ENCODE assay signal across 9 cellular contexts in genomic region chr5:94544031-94544650, GRCh38.
DNase-seq lines count a peak whose midpoint lies in the region; ATAC-seq and TF ChIP-seq lines count a peak whose summit lies in the region.
"Had no signal": no experiment of that assay in that cellular context is flagged by ENCODE, and none has a peak within 500 bp of the region (broad histone marks: within the 10 kb centered on the region; RNA-seq: fewer than 3 reads in every experiment).

No MANE protein-coding gene starts in this region.

- H3K4me3 Mint-ChIP-seq in CD14-positive monocyte = peak overlapping the region in 1 of 2 donors; percentile 17
- no peak overlapping the region for H3K4me3 Mint-ChIP-seq in activated CD8-positive, alpha-beta T cell treated with anti-CD3 and anti-CD28 coated beads, Interleukin-2, amount 10 ng/mL, durations not matched to agents 7 days and 5 days
- no peak overlapping the region for H3K4me3 Mint-ChIP-seq in activated CD4-positive, alpha-beta T cell treated with anti-CD3 and anti-CD28 coated beads for 36 hours

- H3K9me3 Mint-ChIP-seq in CD14-positive monocyte = peaks cover 10 to 28% (median 23%) of the 10 kb centered on the region in 7 donors
- peaks cover 28% of the 10 kb centered on the region for H3K9me3 Mint-ChIP-seq in activated CD8-positive, alpha-beta T cell treated with anti-CD3 and anti-CD28 coated beads, Interleukin-2, amount 10 ng/mL, durations not matched to agents 7 days and 5 days (ENCODE audit: insufficient read depth)
- H3K9me3 Mint-ChIP-seq in activated CD4-positive, alpha-beta T cell treated with anti-CD3 and anti-CD28 coated beads for 36 hours (ENCODE audit: low read depth) = peaks cover 15% of the 10 kb centered on the region

- peaks cover 35% of the 10 kb centered on the region for H3K4me1 Mint-ChIP-seq in CD14-positive monocyte
- peaks cover 4% of the 10 kb centered on the region for H3K4me1 Mint-ChIP-seq in activated CD8-positive, alpha-beta T cell treated with anti-CD3 and anti-CD28 coated beads, Interleukin-2, amount 10 ng/mL, durations not matched to agents 7 days and 5 days (ENCODE audit: low read depth)
- no peaks in the 10 kb centered on the region for H3K4me1 Mint-ChIP-seq in activated CD4-positive, alpha-beta T cell treated with anti-CD3 and anti-CD28 coated beads for 36 hours

- ATAC-seq in GM21723 (IDR thresholded peaks at IDR 0.05; ENCODE audit: unreplicated experiment) (peak; percentile 75), GM18873 (IDR thresholded peaks at IDR 0.05; ENCODE audit: low FRiP score, unreplicated experiment) (no peak)
- ATAC-seq in activated CD8-positive, alpha-beta T cell treated with anti-CD3 and anti-CD28 coated beads, Interleukin-2, amount 10 ng/mL, durations not matched to agents 7 days and 5 days = no peak
- no peak for ATAC-seq in activated CD4-positive, alpha-beta T cell treated with anti-CD3 and anti-CD28 coated beads for 36 hours

- DNase-seq in CD14-positive monocyte (ENCODE audit: low spot score) = no peak
- DNase-seq in NOMO-1 treated with DMSO at 0.1 percent for 48 hours (lab: John Stamatoyannopoulos, UW; ENCODE audit: unreplicated experiment) = peak; percentile 62
- DNase-seq in foreskin melanocyte = peak; percentile 12
- no peak for DNase-seq in putamen (ENCODE audit: low spot score)
- DNase-seq in activated CD8-positive, alpha-beta T cell treated with anti-CD3 and anti-CD28 coated beads, Interleukin-2, amount 10 ng/mL, durations not matched to agents 7 days and 5 days = no peak
- DNase-seq in activated CD4-positive, alpha-beta T cell treated with anti-CD3 and anti-CD28 coated beads for 36 hours = no peak
- DNase-seq: adrenal gland had no signal

- intact Hi-C loops in CD14-positive monocyte (cut with micrococcal nuclease) = no loop called here
- intact Hi-C loops in activated CD4-positive, alpha-beta T cell treated with anti-CD3 and anti-CD28 coated beads for 36 hours (cut with DNase I, micrococcal nuclease) = no loop called here

- H3K36me3 Mint-ChIP-seq in CD14-positive monocyte = peaks cover 5% of the 10 kb centered on the region in 2 donors
- H3K36me3 Mint-ChIP-seq in activated CD8-positive, alpha-beta T cell treated with anti-CD3 and anti-CD28 coated beads, Interleukin-2, amount 10 ng/mL, durations not matched to agents 7 days and 5 days (ENCODE audit: low read depth) = peaks cover 7% of the 10 kb centered on the region
- H3K36me3 Mint-ChIP-seq in activated CD4-positive, alpha-beta T cell treated with anti-CD3 and anti-CD28 coated beads for 36 hours (ENCODE audit: low read depth) = peaks cover 11% of the 10 kb centered on the region

- peak overlapping the region in 6 of 7 donors; percentile 46 to 87 (median 72) for H3K27ac Mint-ChIP-seq in CD14-positive monocyte
- H3K27ac Mint-ChIP-seq in activated CD8-positive, alpha-beta T cell treated with anti-CD3 and anti-CD28 coated beads, Interleukin-2, amount 10 ng/mL, durations not matched to agents 7 days and 5 days = no peak overlapping the region
- H3K27ac Mint-ChIP-seq in activated CD4-positive, alpha-beta T cell treated with anti-CD3 and anti-CD28 coated beads for 36 hours = no peak overlapping the region

- POLR2A ChIA-PET in activated CD8-positive, alpha-beta T cell treated with anti-CD3 and anti-CD28 coated beads, Interleukin-2, amount 10 ng/mL, durations not matched to agents 7 days and 5 days (lab: Charles Lee) = no interaction called here
- POLR2A ChIA-PET in activated CD4-positive, alpha-beta T cell treated with anti-CD3 and anti-CD28 coated beads for 36 hours (lab: Charles Lee) = no interaction called here

- H3K27me3 Mint-ChIP-seq in CD14-positive monocyte (ENCODE audit: low read depth in 3 of 3) = peaks cover 2 to 14% (median 4%) of the 10 kb centered on the region in 3 donors
- H3K27me3 Mint-ChIP-seq in activated CD8-positive, alpha-beta T cell treated with anti-CD3 and anti-CD28 coated beads, Interleukin-2, amount 10 ng/mL, durations not matched to agents 7 days and 5 days (ENCODE audit: low read depth) = no peaks in the 10 kb centered on the region
- H3K27me3 Mint-ChIP-seq in activated CD4-positive, alpha-beta T cell treated with anti-CD3 and anti-CD28 coated beads for 36 hours = no peaks in the 10 kb centered on the region

- no peak for TF ChIP-seq CTCF in CD14-positive monocyte (IDR thresholded peaks at IDR 0.05)

- CTCF ChIA-PET in activated CD8-positive, alpha-beta T cell treated with anti-CD3 and anti-CD28 coated beads, Interleukin-2, amount 10 ng/mL, durations not matched to agents 7 days and 5 days (lab: Charles Lee) = no interaction called here
- CTCF ChIA-PET in activated CD4-positive, alpha-beta T cell treated with anti-CD3 and anti-CD28 coated beads for 36 hours (lab: Charles Lee) = interaction anchor here (1.5 kb wide), 1 partner anchor 18 kb away, joined by 3 read pairs; no protein-coding TSS in a partner anchor

Comparison
In these comparisons a context has a peak if more than half of its experiments do, and no peak if none do; other contexts are left out.
1. DNase-seq: peak in NOMO-1 treated with DMSO at 0.1 percent for 48 hours (single experiment) and foreskin melanocyte (single experiment); none in CD14-positive monocyte (single experiment), putamen (single experiment), activated CD8-positive, alpha-beta T cell treated with anti-CD3 and anti-CD28 coated beads, Interleukin-2, amount 10 ng/mL, durations not matched to agents 7 days and 5 days (single experiment) and activated CD4-positive, alpha-beta T cell treated with anti-CD3 and anti-CD28 coated beads for 36 hours (single experiment).
2. H3K27ac Mint-ChIP-seq: peak in CD14-positive monocyte (6 of 7); none in activated CD8-positive, alpha-beta T cell treated with anti-CD3 and anti-CD28 coated beads, Interleukin-2, amount 10 ng/mL, durations not matched to agents 7 days and 5 days (single experiment) and activated CD4-positive, alpha-beta T cell treated with anti-CD3 and anti-CD28 coated beads for 36 hours (single experiment).